In the genomic region with DNA sequence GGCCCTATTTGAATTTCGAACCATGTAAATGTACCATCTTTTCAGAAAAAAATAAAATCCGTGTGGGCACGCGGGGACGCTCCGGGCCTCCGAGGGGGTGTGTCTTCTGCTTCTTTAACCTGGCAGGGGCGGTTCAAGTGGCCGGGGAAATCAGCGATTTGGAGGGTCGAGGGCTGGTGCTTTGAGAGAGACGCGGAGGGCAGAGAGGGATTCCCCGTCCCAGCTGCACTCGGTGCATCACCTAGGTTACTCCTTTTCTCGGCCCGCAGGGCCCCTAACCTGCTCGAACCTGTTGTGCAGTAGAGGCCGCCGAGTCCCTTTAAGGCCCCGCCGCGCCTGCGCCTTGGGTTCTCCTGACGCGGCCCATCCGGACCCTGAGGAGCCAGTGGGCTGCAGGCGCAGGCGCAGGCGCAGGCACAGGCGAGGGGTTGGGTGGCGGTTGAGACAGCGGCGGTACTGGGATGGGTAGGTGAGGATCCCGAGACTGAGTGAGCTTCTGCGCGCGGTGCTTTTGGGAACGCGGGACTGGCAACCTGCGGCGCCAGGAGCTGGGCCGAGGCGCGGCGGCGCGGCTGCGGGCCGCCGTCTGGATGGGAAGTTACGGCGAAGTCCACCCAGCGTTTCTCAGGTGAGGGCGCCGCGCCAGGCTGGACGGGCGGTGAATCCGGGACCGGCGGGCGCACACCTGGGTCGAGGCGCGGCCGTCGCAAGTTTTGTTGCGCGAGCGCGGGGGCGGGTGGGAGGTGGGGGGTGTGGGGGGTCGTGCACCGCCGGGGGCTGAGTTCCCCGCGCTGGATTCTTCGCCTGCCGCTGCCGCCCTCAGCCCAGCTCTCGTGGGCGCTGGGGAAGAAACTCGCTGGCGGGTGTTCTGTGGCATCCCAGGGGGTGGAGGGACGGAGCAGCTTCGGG, we compare ENCODE assay signal across 7 cellular contexts. TPM values are rescaled to one million over a fixed set of nuclear protein-coding genes. Genes with fewer than 3 reads are reported as not detected.
DNase-seq lines count a peak whose midpoint lies in the region; ATAC-seq and TF ChIP-seq lines count a peak whose summit lies in the region.

A gene with protein sequence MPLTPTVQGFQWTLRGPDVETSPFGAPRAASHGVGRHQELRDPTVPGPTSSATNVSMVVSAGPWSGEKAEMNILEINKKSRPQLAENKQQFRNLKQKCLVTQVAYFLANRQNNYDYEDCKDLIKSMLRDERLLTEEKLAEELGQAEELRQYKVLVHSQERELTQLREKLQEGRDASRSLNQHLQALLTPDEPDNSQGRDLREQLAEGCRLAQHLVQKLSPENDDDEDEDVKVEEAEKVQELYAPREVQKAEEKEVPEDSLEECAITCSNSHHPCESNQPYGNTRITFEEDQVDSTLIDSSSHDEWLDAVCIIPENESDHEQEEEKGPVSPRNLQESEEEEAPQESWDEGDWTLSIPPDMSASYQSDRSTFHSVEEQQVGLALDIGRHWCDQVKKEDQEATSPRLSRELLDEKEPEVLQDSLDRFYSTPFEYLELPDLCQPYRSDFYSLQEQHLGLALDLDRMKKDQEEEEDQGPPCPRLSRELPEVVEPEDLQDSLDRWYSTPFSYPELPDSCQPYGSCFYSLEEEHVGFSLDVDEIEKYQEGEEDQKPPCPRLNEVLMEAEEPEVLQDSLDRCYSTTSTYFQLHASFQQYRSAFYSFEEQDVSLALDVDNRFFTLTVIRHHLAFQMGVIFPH (plus strand): TSS at position 417 of the 909 bp plus-strand sequence. CDS start 4,950 bp downstream, outside the sequence.

- H3K36me3 ChIP-seq in kidney epithelial cell (ENCODE audit: control insufficient read depth, insufficient read depth, low read length), result no peaks in the 10 kb centered on the region

- no peak for TF ChIP-seq CTCF in kidney epithelial cell (IDR thresholded peaks at IDR 0.05; ENCODE audit: insufficient read depth, low read length, poor library complexity, severe bottlenecking)

- DNase-seq in NCI-H2196 (lab: John Stamatoyannopoulos, UW; ENCODE audit: unreplicated experiment) (peak; percentile 91), cerebellum (ENCODE audit: low spot score) (peak; percentile 87), kidney epithelial cell (ENCODE audit: low read depth) (peak; percentile 61)
- DNase-seq in activated CD4-positive, alpha-beta T cell treated with anti-CD3 and anti-CD28 coated beads for 1 hour, result peak; percentile 81
- peak; percentile 93 for DNase-seq in stimulated activated CD4-positive, alpha-beta T cell treated with anti-CD3 and anti-CD28 coated beads, Interleukin-15, amount 100 ng/mL, for 24 hours

- ATAC-seq in GM18508 (IDR thresholded peaks at IDR 0.05; ENCODE audit: insufficient read depth, unreplicated experiment), result peak; percentile 48
- ATAC-seq in HG03095 (IDR thresholded peaks at IDR 0.05; ENCODE audit: unreplicated experiment), result peak; percentile 85

- peak within 1 kb of the TSS; percentile 54 for H3K4me3 ChIP-seq in kidney epithelial cell (ENCODE audit: low read depth, low read length)

- H3K27me3 ChIP-seq in kidney epithelial cell (ENCODE audit: control insufficient read depth, insufficient read depth, low read length), result peaks cover 4% of the 10 kb centered on the region

RNA-seq across cellular contexts. Expression of the gene that starts here (rescaled TPM):
- total RNA-seq in cerebellum, result 13.5 TPM
- 10.2 and 12.2 TPM in 2 replicates for total RNA-seq in kidney epithelial cell

Comparison
In these comparisons a context has a peak if more than half of its experiments do, and no peak if none do; other contexts are left out.
1. Peak in every context shown above with its lines: DNase-seq, ATAC-seq and H3K4me3 ChIP-seq.